ENCODE assay signal across 9 cellular contexts in the genomic region with DNA sequence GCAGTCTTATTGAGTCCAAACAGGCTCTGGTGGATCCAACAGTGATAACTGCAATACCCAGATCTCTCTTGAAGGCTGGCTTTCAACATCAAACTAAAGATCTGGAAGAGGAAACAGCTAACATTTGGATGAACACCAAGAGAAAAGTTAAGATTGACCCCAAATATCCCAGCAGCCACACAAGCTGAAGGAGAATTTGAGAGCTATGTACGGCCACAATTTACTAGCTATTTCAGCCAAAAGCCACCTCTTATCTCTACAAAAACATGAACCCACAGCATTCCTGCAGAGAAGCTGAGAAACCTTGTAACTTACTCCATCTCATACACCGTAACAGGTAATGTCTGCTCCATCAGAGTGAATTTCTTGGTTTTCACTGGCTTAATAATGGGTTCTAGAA. TPM values are rescaled to one million over a fixed set of nuclear protein-coding genes. Genes with fewer than 3 reads are reported as not detected.
"Had no signal": no experiment of that assay in that cellular context is flagged by ENCODE, and none has a peak within 500 bp of the region (broad histone marks: within the 10 kb centered on the region; RNA-seq: fewer than 3 reads in every experiment).

No MANE protein-coding gene starts in this region.

- DNase-seq: GDM1, GF-D8 had no signal

- ATAC-seq: GM12878 had no signal

- FAIRE-seq: G401.6, GM12878, GM12891, GM12892, GM18507, GM19239 had no signal

- H3K4me3 ChIP-seq: GM12878 had no signal

RNA-seq across cellular contexts. Expression of gene GFAP, which starts 30.4 kb away (rescaled TPM):
- total RNA-seq: G401, GM12878 had no signal

RNA-seq across cellular contexts. Expression of gene HIGD1B, which starts 37.3 kb away (rescaled TPM):
- total RNA-seq: G401, GM12878 had no signal
